23 cellular contexts compared by ENCODE assay signal in genomic region chr6:38985839-38986238, GRCh38.
"Had no signal": no experiment of that assay in that cellular context is flagged by ENCODE, and none has a peak within 500 bp of the region (broad histone marks: within the 10 kb centered on the region; RNA-seq: fewer than 3 reads in every experiment).

No MANE protein-coding gene starts in this region.

- H3K27ac ChIP-seq: heart right ventricle, hepatocyte, left ventricle myocardium inferior, pancreas, right atrium auricular region, right lobe of liver, tibial nerve had no signal

- H3K4me2 ChIP-seq: hepatocyte, smooth muscle cell had no signal

- H3K36me3 ChIP-seq: heart right ventricle, left ventricle myocardium inferior, pancreas, right atrium auricular region, right lobe of liver, tibial nerve had no signal

- H3K9me3 ChIP-seq: heart right ventricle, left ventricle myocardium inferior, mucosa of descending colon, pancreas, right atrium auricular region, right lobe of liver, tibial nerve had no signal

- H3K9me3 Mint-ChIP-seq: memory B cell; naive thymus-derived CD4-positive, alpha-beta T cell; natural killer cell treated with Interleukin-12 subunit alpha and Interleukin-12 subunit beta and Interleukin-15 and Interleukin-18, amount 100 ng/mL, for 72 hours; stimulated activated naive B cell treated with anti-CD40 and anti-IgM and Interleukin-4, amounts not matched to agents 10 μg/mL and 1 μg/mL and 100 μg/mL, for 72 hours; stimulated activated naive CD8-positive, alpha-beta T cell treated with anti-CD3 and anti-CD28 coated beads, Interleukin-15, Interleukin-2, amounts not matched to agents 100 ng/mL and 50 ng/mL, for 24 hours; type B pancreatic cell had no signal

- H3K27me3 ChIP-seq: pancreas, right atrium auricular region had no signal

- H2AFZ ChIP-seq: hepatocyte had no signal

- H3K4me3 Mint-ChIP-seq: memory B cell; naive thymus-derived CD4-positive, alpha-beta T cell; natural killer cell treated with Interleukin-12 subunit alpha and Interleukin-12 subunit beta and Interleukin-15 and Interleukin-18, amount 100 ng/mL, for 72 hours; stimulated activated naive B cell treated with anti-CD40 and anti-IgM and Interleukin-4, amounts not matched to agents 10 μg/mL and 1 μg/mL and 100 μg/mL, for 72 hours; stimulated activated naive CD8-positive, alpha-beta T cell treated with anti-CD3 and anti-CD28 coated beads, Interleukin-15, Interleukin-2, amounts not matched to agents 100 ng/mL and 50 ng/mL, for 24 hours; type B pancreatic cell had no signal

- H3K4me3 ChIP-seq: heart right ventricle, hepatocyte, left ventricle myocardium inferior, mucosa of descending colon, pancreas, right atrium auricular region, right lobe of liver, smooth muscle cell, tibial nerve had no signal

- H3K27ac Mint-ChIP-seq: memory B cell; naive thymus-derived CD4-positive, alpha-beta T cell; natural killer cell treated with Interleukin-12 subunit alpha and Interleukin-12 subunit beta and Interleukin-15 and Interleukin-18, amount 100 ng/mL, for 72 hours; stimulated activated naive B cell treated with anti-CD40 and anti-IgM and Interleukin-4, amounts not matched to agents 10 μg/mL and 1 μg/mL and 100 μg/mL, for 72 hours; stimulated activated naive CD8-positive, alpha-beta T cell treated with anti-CD3 and anti-CD28 coated beads, Interleukin-15, Interleukin-2, amounts not matched to agents 100 ng/mL and 50 ng/mL, for 24 hours; type B pancreatic cell had no signal

- H3K79me2 ChIP-seq: hepatocyte had no signal

- DNase-seq: heart right ventricle; islet precursor cell; left ventricle myocardium inferior; midbrain; mucosa of descending colon; naive thymus-derived CD4-positive, alpha-beta T cell; nucleus accumbens; pancreas; right lobe of liver; stimulated activated CD4-positive, alpha-beta T cell treated with anti-CD3 and anti-CD28 coated beads, Interleukin-1b, Interleukin-23, amount 100 ng/mL, for 48 hours; stimulated activated CD4-positive, alpha-beta T cell treated with anti-CD3 and anti-CD28 coated beads, Interleukin-2, amount 100 ng/mL, for 48 hours; stimulated activated CD4-positive, alpha-beta T cell treated with anti-CD3 and anti-CD28 coated beads, Interleukin-4, amount 100 ng/mL, for 4 hours; stimulated activated CD8-positive, alpha-beta memory T cell treated with anti-CD3 and anti-CD28 coated beads, Interleukin-4, amount 100 ng/mL, for 48 hours; stimulated activated naive B cell treated with anti-CD40 and anti-IgM and Interleukin-4, amounts not matched to agents 10 μg/mL and 1 μg/mL and 100 μg/mL, for 72 hours; substantia nigra had no signal

- H3K4me1 ChIP-seq: heart right ventricle, left ventricle myocardium inferior, pancreas, right atrium auricular region, right lobe of liver, tibial nerve had no signal

- H3K4me1 Mint-ChIP-seq: memory B cell; naive thymus-derived CD4-positive, alpha-beta T cell; stimulated activated naive B cell treated with anti-CD40 and anti-IgM and Interleukin-4, amounts not matched to agents 10 μg/mL and 1 μg/mL and 100 μg/mL, for 72 hours had no signal

- H3K36me3 Mint-ChIP-seq: memory B cell; naive thymus-derived CD4-positive, alpha-beta T cell; natural killer cell treated with Interleukin-12 subunit alpha and Interleukin-12 subunit beta and Interleukin-15 and Interleukin-18, amount 100 ng/mL, for 72 hours; stimulated activated naive B cell treated with anti-CD40 and anti-IgM and Interleukin-4, amounts not matched to agents 10 μg/mL and 1 μg/mL and 100 μg/mL, for 72 hours; type B pancreatic cell had no signal

- ATAC-seq: heart right ventricle; mucosa of descending colon; naive thymus-derived CD4-positive, alpha-beta T cell; natural killer cell treated with Interleukin-12 subunit alpha and Interleukin-12 subunit beta and Interleukin-15 and Interleukin-18, amount 100 ng/mL, for 72 hours; pancreas; right lobe of liver; stimulated activated naive B cell treated with anti-CD40 and anti-IgM and Interleukin-4, amounts not matched to agents 10 μg/mL and 1 μg/mL and 100 μg/mL, for 72 hours had no signal
